In genomic region chr18:13500891-13501887, GRCh38 we compare ENCODE assay signal across 8 cellular contexts.
DNase-seq lines count a peak whose midpoint lies in the region; ATAC-seq lines count a peak whose summit lies in the region.

No MANE protein-coding gene starts in this region.

- H3K9me3 Mint-ChIP-seq in stimulated activated naive B cell treated with anti-CD40 and anti-IgM and Interleukin-4, amounts not matched to agents 10 μg/mL and 1 μg/mL and 100 μg/mL, for 72 hours, result peaks cover 9 to 10% of the 10 kb centered on the region in 2 donors

- in situ Hi-C loops in T47D (cut with HindIII; ENCODE audit: low pct_unique_long_range_greater_than_20kb, low sequenced_read_pairs), result no loop called here

- no peak overlapping the region for H3K4me3 Mint-ChIP-seq in stimulated activated naive B cell treated with anti-CD40 and anti-IgM and Interleukin-4, amounts not matched to agents 10 μg/mL and 1 μg/mL and 100 μg/mL, for 72 hours

- DNase-seq in AG08395 (ENCODE audit: low spot score) (peak; percentile 65), NCI-H1092 (lab: John Stamatoyannopoulos, UW) (peak; percentile 71), T47D (ENCODE audit: low read depth in 1 of 2, low spot score in 1 of 2) (peak; percentile 43 to 65), kidney tubule cell (ENCODE audit: low spot score) (peak; percentile 94), ureter (ENCODE audit: low spot score) (peak; percentile 78), SW480 (ENCODE audit: low spot score) (no peak)
- no peak for DNase-seq in stimulated activated naive B cell treated with anti-CD40 and anti-IgM and Interleukin-4, amounts not matched to agents 10 μg/mL and 1 μg/mL and 100 μg/mL, for 72 hours
- no peak for DNase-seq in activated naive CD4-positive, alpha-beta T cell (lab: John Stamatoyannopoulos, UW)

- no peak for ATAC-seq in stimulated activated naive B cell treated with anti-CD40 and anti-IgM and Interleukin-4, amounts not matched to agents 10 μg/mL and 1 μg/mL and 100 μg/mL, for 72 hours (replicated peaks)

- no peaks in the 10 kb centered on the region for H3K27me3 Mint-ChIP-seq in stimulated activated naive B cell treated with anti-CD40 and anti-IgM and Interleukin-4, amounts not matched to agents 10 μg/mL and 1 μg/mL and 100 μg/mL, for 72 hours

- peaks cover 19 to 20% of the 10 kb centered on the region in 2 donors for H3K4me1 Mint-ChIP-seq in stimulated activated naive B cell treated with anti-CD40 and anti-IgM and Interleukin-4, amounts not matched to agents 10 μg/mL and 1 μg/mL and 100 μg/mL, for 72 hours

- peaks cover 23 to 28% of the 10 kb centered on the region in 2 donors for H3K36me3 Mint-ChIP-seq in stimulated activated naive B cell treated with anti-CD40 and anti-IgM and Interleukin-4, amounts not matched to agents 10 μg/mL and 1 μg/mL and 100 μg/mL, for 72 hours

- no peak overlapping the region for H3K27ac Mint-ChIP-seq in stimulated activated naive B cell treated with anti-CD40 and anti-IgM and Interleukin-4, amounts not matched to agents 10 μg/mL and 1 μg/mL and 100 μg/mL, for 72 hours

Comparison
In these comparisons a context has a peak if more than half of its experiments do, and no peak if none do; other contexts are left out.
1. DNase-seq: peak in AG08395 (single experiment), NCI-H1092 (single experiment), T47D (2 of 2), kidney tubule cell (single experiment) and ureter (single experiment); none in stimulated activated naive B cell treated with anti-CD40 and anti-IgM and Interleukin-4, amounts not matched to agents 10 μg/mL and 1 μg/mL and 100 μg/mL, for 72 hours (single experiment), SW480 (single experiment) and activated naive CD4-positive, alpha-beta T cell (0 of 4).